28 cellular contexts compared by ENCODE assay signal in genomic region chr5:51944500-51945125, GRCh38.
"Had no signal": no experiment of that assay in that cellular context is flagged by ENCODE, and none has a peak within 500 bp of the region (broad histone marks: within the 10 kb centered on the region; RNA-seq: fewer than 3 reads in every experiment).

No MANE protein-coding gene starts in this region.

- H3K27me3 ChIP-seq: left lung, ovary, right atrium auricular region, suprapubic skin, tibial artery, upper lobe of right lung had no signal

- H3K27ac ChIP-seq: left lung, lower lobe of right lung, ovary, right atrium auricular region, skin epidermis, suprapubic skin, thoracic aorta, tibial artery, upper lobe of right lung had no signal

- H3K9me3 ChIP-seq: lower lobe of right lung, ovary, right atrium auricular region, tibial artery, upper lobe of right lung had no signal

- FAIRE-seq: islet of Langerhans, kidney, urothelium cell line had no signal

- H3K36me3 ChIP-seq: left lung, lower lobe of right lung, ovary, right atrium auricular region, suprapubic skin, thoracic aorta, tibial artery, upper lobe of right lung had no signal

- H3K4me3 ChIP-seq: left lung, lower lobe of right lung, mucosa of descending colon, ovary, right atrium auricular region, skin epidermis, suprapubic skin, thoracic aorta, tibial artery, upper lobe of right lung had no signal

- H3K4me1 ChIP-seq: left lung, lower lobe of right lung, right atrium auricular region, suprapubic skin, tibial artery, upper lobe of right lung had no signal

- DNase-seq: hippocampal formation; immature natural killer cell; kidney; left colon; left lung; lower lobe of right lung; mammary epithelial cell; midbrain; mucosa of descending colon; naive thymus-derived CD4-positive, alpha-beta T cell; ovary; stimulated activated CD4-positive, alpha-beta T cell treated with anti-CD3 and anti-CD28 coated beads, Interleukin-12 subunit alpha, Interleukin-12 subunit beta, amount 100 ng/mL, for 4 hours; stimulated activated CD4-positive, alpha-beta T cell treated with anti-CD3 and anti-CD28 coated beads, Interleukin-15, amount 100 ng/mL, for 24 hours; stimulated activated CD4-positive, alpha-beta T cell treated with anti-CD3 and anti-CD28 coated beads, Interleukin-2, amount 100 ng/mL, for 24 hours; stimulated activated CD4-positive, alpha-beta T cell treated with anti-CD3 and anti-CD28 coated beads, Interleukin-4, amount 100 ng/mL, for 1 hour; stimulated activated naive B cell treated with anti-CD40 and anti-IgM and Interleukin-4, amounts not matched to agents 10 μg/mL and 1 μg/mL and 100 μg/mL, for 72 hours; stimulated activated naive CD8-positive, alpha-beta T cell treated with anti-CD3 and anti-CD28 coated beads, Interleukin-15, Interleukin-2, amounts not matched to agents 100 U/mL and 50 U/mL, for 24 hours; tibial artery; trophoblast cell; upper lobe of right lung had no signal

- ATAC-seq: left colon; left lung; lower lobe of right lung; mucosa of descending colon; naive thymus-derived CD4-positive, alpha-beta T cell; natural killer cell treated with Interleukin-12 subunit alpha and Interleukin-12 subunit beta and Interleukin-15 and Interleukin-18, amount 100 ng/mL, for 72 hours; sciatic nerve; stimulated activated naive B cell treated with anti-CD40 and anti-IgM and Interleukin-4, amounts not matched to agents 10 μg/mL and 1 μg/mL and 100 μg/mL, for 72 hours; stimulated activated naive CD8-positive, alpha-beta T cell treated with anti-CD3 and anti-CD28 coated beads, Interleukin-15, Interleukin-2, amounts not matched to agents 100 U/mL and 50 U/mL, for 24 hours; upper lobe of right lung had no signal
